Comparison of ENCODE assay signal across 9 cellular contexts in genomic region chr12:3035815-3036702, GRCh38. TPM values are rescaled to one million over a fixed set of nuclear protein-coding genes. Genes with fewer than 3 reads are reported as not detected.
A peak's percentile ranks its signal among the peaks of the same experiment; 100 is the strongest.
DNase-seq lines count a peak whose midpoint lies in the region; FAIRE-seq and TF ChIP-seq lines count a peak whose summit lies in the region.
"Had no signal": no experiment of that assay in that cellular context is flagged by ENCODE, and none has a peak within 500 bp of the region (broad histone marks: within the 10 kb centered on the region; RNA-seq: fewer than 3 reads in every experiment).

No MANE protein-coding gene starts in this region.

- H3K36me3 ChIP-seq in H1 (ENCODE audit: control insufficient read depth in 2 of 4, insufficient read depth in 4 of 4, low read length in 3 of 4) = peaks cover 14 to 38% (median 22%) of the 10 kb centered on the region in 4 experiments

- no peak for FAIRE-seq in H1 (lab: Jason Lieb, UNC)

- H2BK120ac ChIP-seq in H1 (replicated peaks; ENCODE audit: low read depth, low read length) = no peak overlapping the region

- in situ Hi-C loops in G401 (cut with HindIII; ENCODE audit: low sequenced_read_pairs) (no loop called here), GM13976 (cut with MboI; ENCODE audit: low sequenced_read_pairs, unreplicated experiment) (loop anchor here (25.0 kb wide), 1 partner anchor 174 kb away; the partner anchor contains the start of gene TEX52)

- H3K79me2 ChIP-seq in H1 (ENCODE audit: control insufficient read depth in 1 of 2, insufficient read depth in 2 of 2, low read length in 2 of 2) = no peaks in the 10 kb centered on the region

- no peak overlapping the region for H2BK5ac ChIP-seq in H1 (ENCODE audit: low read depth, low read length)

- H3K27ac ChIP-seq in H1 (ENCODE audit: low read depth, low read length) = no peak overlapping the region

- no peak overlapping the region for H4K8ac ChIP-seq in H1 (ENCODE audit: extremely low read depth, insufficient read depth, low read length)

- peaks cover 11% of the 10 kb centered on the region for H3K36me3 Mint-ChIP-seq in osteocyte (ENCODE audit: unreplicated experiment)
- H3K36me3 Mint-ChIP-seq in activated CD4-positive, alpha-beta memory T cell treated with anti-CD3 and anti-CD28 coated beads, Interleukin-2, amount 10 ng/mL, durations not matched to agents 7 days and 5 days (ENCODE audit: low read depth) = no peaks in the 10 kb centered on the region

- no peaks in the 10 kb centered on the region for H3K23me2 ChIP-seq in H1 (ENCODE audit: low read depth, low read length)

- no peaks in the 10 kb centered on the region; a peak in 3 of 7 replicates for H3K4me1 ChIP-seq in H1 (replicated peaks in 1 of 4; ENCODE audit: control insufficient read depth in 3 of 4, insufficient read depth in 4 of 4, low read length in 3 of 4)

- no peak overlapping the region for H2BK12ac ChIP-seq in H1 (ENCODE audit: low read depth, low read length)

- CTCF ChIA-PET in H1 (lab: Charles Lee; ENCODE audit: partially characterized antibody) = interaction anchor here (0.5 to 4.3 kb wide), 6 partner anchors 12 to 210 kb away, joined by 3 to 30 read pairs (median 4); no protein-coding TSS in a partner anchor
- CTCF ChIA-PET in activated CD4-positive, alpha-beta memory T cell treated with anti-CD3 and anti-CD28 coated beads, Interleukin-2, amount 10 ng/mL, durations not matched to agents 7 days and 5 days (lab: Charles Lee) = interaction anchor here (0.7 kb wide), 1 partner anchor 14 kb away, joined by 4 read pairs; no protein-coding TSS in a partner anchor

- DNase-seq in G401 (ENCODE audit: low spot score) (peak; percentile 70), NB4 (ENCODE audit: low read depth) (peak; percentile 29), H1 (ENCODE audit: low read depth in 1 of 2, low spot score in 2 of 2) (no peak), osteocyte (ENCODE audit: extremely low spot score, unreplicated experiment) (no peak), GM13976 (ENCODE audit: low spot score) (no peak), LoVo (ENCODE audit: low spot score) (no peak)
- no peak for DNase-seq in activated CD4-positive, alpha-beta memory T cell treated with anti-CD3 and anti-CD28 coated beads, Interleukin-2, amount 10 ng/mL, durations not matched to agents 7 days and 5 days

- no peak overlapping the region for H2AFZ ChIP-seq in H1 (ENCODE audit: low read length)

- no peak overlapping the region for H2BK20ac ChIP-seq in H1 (ENCODE audit: low read length)

- no peak overlapping the region for H3K18ac ChIP-seq in H1 (ENCODE audit: extremely low read depth, low read length)

- no peak overlapping the region; the same call in 1 of the 2 replicates for H2AK5ac ChIP-seq in H1 (ENCODE audit: low read depth, low read length)

- no peak for TF ChIP-seq EP300 in H1 (IDR thresholded peaks at IDR 0.05; ENCODE audit: borderline replicate concordance in 1 of 2, low read depth in 2 of 2, low read length in 2 of 2)

- POLR2A ChIA-PET in H1 (lab: Charles Lee; ENCODE audit: partially characterized antibody) = no interaction called here
- POLR2A ChIA-PET in activated CD4-positive, alpha-beta memory T cell treated with anti-CD3 and anti-CD28 coated beads, Interleukin-2, amount 10 ng/mL, durations not matched to agents 7 days and 5 days (lab: Charles Lee) = no interaction called here

- no peak overlapping the region for H3K4ac ChIP-seq in H1 (replicated peaks; ENCODE audit: insufficient read length, low read depth, low read length)

- no peak overlapping the region for H3K56ac ChIP-seq in H1 (replicated peaks; ENCODE audit: insufficient read length, low read depth, low read length)

- H4K20me1 ChIP-seq in H1 (replicated peaks in 1 of 2; ENCODE audit: control insufficient read depth in 1 of 2, insufficient read depth in 2 of 2, low read length in 2 of 2) = peaks cover 2 to 19% of the 10 kb centered on the region in 2 experiments

- no peaks in the 10 kb centered on the region; the same call in 1 of the 2 replicates for H3K79me1 ChIP-seq in H1 (ENCODE audit: low read depth, low read length)

- H3K4me1 Mint-ChIP-seq in osteocyte (ENCODE audit: unreplicated experiment) = peaks cover 9% of the 10 kb centered on the region
- no peaks in the 10 kb centered on the region for H3K4me1 Mint-ChIP-seq in activated CD4-positive, alpha-beta memory T cell treated with anti-CD3 and anti-CD28 coated beads, Interleukin-2, amount 10 ng/mL, durations not matched to agents 7 days and 5 days
- H3K4me1 Mint-ChIP-seq: central memory CD8-positive, alpha-beta T cell had no signal

- H3K4me3 ChIP-seq in NB4 (ENCODE audit: low read depth, low read length) = no peak overlapping the region
- no peak overlapping the region for H3K4me3 ChIP-seq in H1 (ENCODE audit: extremely low read depth in 1 of 4, insufficient read depth in 2 of 4, low read depth in 3 of 4, low read length in 4 of 4)

- H3K9me3 ChIP-seq in H1 (ENCODE audit: insufficient read depth in 2 of 2, low read depth in 1 of 2, low read length in 1 of 2) = no peaks in the 10 kb centered on the region

- no peak overlapping the region for H4K5ac ChIP-seq in H1 (ENCODE audit: insufficient read length, low read depth, low read length)

- no peak overlapping the region for H3K9ac ChIP-seq in H1 (replicated peaks in 1 of 4; ENCODE audit: extremely low read depth in 1 of 4, low read depth in 3 of 4, low read length in 3 of 4)

- no peak overlapping the region for H3K23ac ChIP-seq in H1 (ENCODE audit: insufficient read length)

- no peaks in the 10 kb centered on the region for H3K27me3 ChIP-seq in H1 (replicated peaks in 1 of 4; ENCODE audit: control insufficient read depth in 3 of 4, extremely low read depth in 1 of 4, insufficient read depth in 3 of 4, low read length in 3 of 4)

- H2BK15ac ChIP-seq in H1 (ENCODE audit: low read length) = no peak overlapping the region

- H3K27ac Mint-ChIP-seq in osteocyte (ENCODE audit: unreplicated experiment) = no peak overlapping the region
- no peak overlapping the region for H3K27ac Mint-ChIP-seq in activated CD4-positive, alpha-beta memory T cell treated with anti-CD3 and anti-CD28 coated beads, Interleukin-2, amount 10 ng/mL, durations not matched to agents 7 days and 5 days

- no peak overlapping the region for H3K14ac ChIP-seq in H1 (ENCODE audit: insufficient read length)

- peak; percentile 57 to 67; a peak in 3 of 4 replicates for TF ChIP-seq RAD21 in H1 (IDR thresholded peaks at IDR 0.05 in 1 of 2, conservative IDR thresholded peaks at IDR 0.05 in 1 of 2; ENCODE audit: low read depth in 2 of 2, low read length in 2 of 2)

- no peak overlapping the region for H3K4me2 ChIP-seq in H1 (ENCODE audit: insufficient read depth in 1 of 2, low read depth in 2 of 2, low read length in 2 of 2)

- TF ChIP-seq CTCF in NB4 (IDR thresholded peaks at IDR 0.05; ENCODE audit: low read depth, low read length) = peak; percentile 41
- TF ChIP-seq CTCF in H1 (IDR thresholded peaks at IDR 0.05; ENCODE audit: control extremely low read depth in 1 of 3, insufficient read depth in 1 of 3, low read depth in 1 of 3, low read length in 3 of 3) = peak in 2 of 3 experiments; percentile 45 to 48; a peak in 3 of 4 replicates
- TF ChIP-seq CTCF in osteocyte (IDR thresholded peaks at IDR 0.05) = peak; percentile 55
- no peak for TF ChIP-seq CTCF in GM13976 (IDR thresholded peaks at IDR 0.05; ENCODE audit: borderline replicate concordance, control extremely low read depth, extremely low read depth, insufficient read depth, missing control alignments)

- no peaks in the 10 kb centered on the region for H3K9me3 Mint-ChIP-seq in osteocyte (ENCODE audit: unreplicated experiment)
- H3K9me3 Mint-ChIP-seq in activated CD4-positive, alpha-beta memory T cell treated with anti-CD3 and anti-CD28 coated beads, Interleukin-2, amount 10 ng/mL, durations not matched to agents 7 days and 5 days = no peaks in the 10 kb centered on the region
- H3K9me3 Mint-ChIP-seq: central memory CD8-positive, alpha-beta T cell had no signal

- no peaks in the 10 kb centered on the region for H3K27me3 Mint-ChIP-seq in osteocyte (ENCODE audit: unreplicated experiment)
- H3K27me3 Mint-ChIP-seq in activated CD4-positive, alpha-beta memory T cell treated with anti-CD3 and anti-CD28 coated beads, Interleukin-2, amount 10 ng/mL, durations not matched to agents 7 days and 5 days = no peaks in the 10 kb centered on the region

- TF ChIP-seq POLR2A in NB4 (IDR thresholded peaks at IDR 0.05; ENCODE audit: extremely low read depth, insufficient read length) (no peak), H1 (IDR thresholded peaks at IDR 0.05; ENCODE audit: control extremely low read depth in 1 of 2, low read depth in 2 of 2, low read length in 2 of 2) (no peak)

- H3K4me3 Mint-ChIP-seq in osteocyte (ENCODE audit: unreplicated experiment) = no peak overlapping the region
- H3K4me3 Mint-ChIP-seq in activated CD4-positive, alpha-beta memory T cell treated with anti-CD3 and anti-CD28 coated beads, Interleukin-2, amount 10 ng/mL, durations not matched to agents 7 days and 5 days = no peak overlapping the region
- H3K4me3 Mint-ChIP-seq: central memory CD8-positive, alpha-beta T cell had no signal

- WGBS in H1 (ENCODE audit: extremely low coverage in 1 of 2, insufficient coverage in 1 of 2, insufficient read length in 1 of 2, insufficient replicate concordance in 2 of 2, low coverage in 1 of 2, low lambda C conversion rate in 2 of 2, missing lambda C conversion rate in 1 of 2), 2 experiments = 91% methylated on average over 14 of the region's 16 CpGs; no CpG with 5 or more reads in 1 of the 2 experiments

- H4K91ac ChIP-seq in H1 (replicated peaks; ENCODE audit: insufficient read length, low read length) = no peak overlapping the region

TF ChIP-seq in H1, 55 proteins besides CTCF, POLR2A, EP300 and RAD21 (continues in another document):
- TF ChIP-seq CREB1 (IDR thresholded peaks at IDR 0.05) (no peak), CBX8 (IDR thresholded peaks at IDR 0.05; ENCODE audit: borderline replicate concordance, low read depth, low read length) (no peak), CBX5 (IDR thresholded peaks at IDR 0.05; ENCODE audit: low read depth, low read length) (no peak)

RNA-seq across cellular contexts. Expression of gene TSPAN9, which starts 41.1 kb away (rescaled TPM):
- 18.8 and 19.1 TPM in 2 replicates for total RNA-seq in G401 (2014; rRNA removed; shearing (Covaris generic))
- 26.1 and 29.1 TPM in 2 replicates for total RNA-seq in H1 (2021; fragmentation: NEBNext Ultra II Directional; extraction: Animal tissue kit (Norgen Biotek cat#: 25700))
- 11.5 and 20.7 TPM in 2 replicates for polyA plus RNA-seq in H1 (2011; rRNA removed)
- 18.5 TPM for polyA plus RNA-seq in H1 (2011; cell fraction: cytosol; rRNA removed)
- 28.8 TPM for polyA plus RNA-seq in H1 (2011; cell fraction: nucleus; rRNA removed)
- 12.7 to 19.8 TPM (median 17.2 TPM) in 4 replicates for polyA plus RNA-seq in H1 (2012, experiment 1 of 2)
- polyA plus RNA-seq in H1 (2012, experiment 2 of 2) = 14.9 TPM
- polyA plus RNA-seq in H1 (2013, experiment 1 of 2) = 20.1 TPM
- 22.9 TPM for polyA plus RNA-seq in H1 (2013, experiment 2 of 2)
- 22.9 and 41.1 TPM in 2 replicates for polyA minus RNA-seq in H1 (2011; rRNA and poly(A)+ RNA removed)
- polyA minus RNA-seq in H1 (2011; cell fraction: cytosol; rRNA and poly(A)+ RNA removed) = 7.2 TPM
- 17.2 TPM for polyA minus RNA-seq in H1 (2011; cell fraction: nucleus; rRNA and poly(A)+ RNA removed)
- 102 and 114 TPM in 2 replicates for total RNA-seq in osteocyte
- total RNA-seq in activated CD4-positive, alpha-beta memory T cell treated with anti-CD3 and anti-CD28 coated beads, Interleukin-2, amount 10 ng/mL, durations not matched to agents 7 days and 5 days = under 1 TPM; 0.18 to 0.28 TPM
- total RNA-seq: T-helper 1 cell treated with Interleukin-12 subunit alpha and Interleukin-12 subunit beta and Interleukin-4 antibody, amounts not matched to agents 30 ng/mL and 1 ng/mL, for 36 hours had no signal

Comparison
In these comparisons a context has a peak if more than half of its experiments do, and no peak if none do; other contexts are left out.
1. DNase-seq: peak in G401 (single experiment) and NB4 (single experiment); none in H1 (0 of 2), osteocyte (single experiment), activated CD4-positive, alpha-beta memory T cell treated with anti-CD3 and anti-CD28 coated beads, Interleukin-2, amount 10 ng/mL, durations not matched to agents 7 days and 5 days (single experiment), GM13976 (single experiment) and LoVo (single experiment).
2. RNA of gene TSPAN9, which starts 41.1 kb away (total RNA-seq): 102 to 114 TPM in osteocyte, 26.1 to 29.1 TPM in H1 and 18.8 to 19.1 TPM in G401; 0.18 to 0.28 TPM in activated CD4-positive, alpha-beta memory T cell treated with anti-CD3 and anti-CD28 coated beads, Interleukin-2, amount 10 ng/mL, durations not matched to agents 7 days and 5 days; every median in the first group is over 10 times any median in the second.